Comparison of ENCODE assay signal across 14 cellular contexts in the genomic region with DNA sequence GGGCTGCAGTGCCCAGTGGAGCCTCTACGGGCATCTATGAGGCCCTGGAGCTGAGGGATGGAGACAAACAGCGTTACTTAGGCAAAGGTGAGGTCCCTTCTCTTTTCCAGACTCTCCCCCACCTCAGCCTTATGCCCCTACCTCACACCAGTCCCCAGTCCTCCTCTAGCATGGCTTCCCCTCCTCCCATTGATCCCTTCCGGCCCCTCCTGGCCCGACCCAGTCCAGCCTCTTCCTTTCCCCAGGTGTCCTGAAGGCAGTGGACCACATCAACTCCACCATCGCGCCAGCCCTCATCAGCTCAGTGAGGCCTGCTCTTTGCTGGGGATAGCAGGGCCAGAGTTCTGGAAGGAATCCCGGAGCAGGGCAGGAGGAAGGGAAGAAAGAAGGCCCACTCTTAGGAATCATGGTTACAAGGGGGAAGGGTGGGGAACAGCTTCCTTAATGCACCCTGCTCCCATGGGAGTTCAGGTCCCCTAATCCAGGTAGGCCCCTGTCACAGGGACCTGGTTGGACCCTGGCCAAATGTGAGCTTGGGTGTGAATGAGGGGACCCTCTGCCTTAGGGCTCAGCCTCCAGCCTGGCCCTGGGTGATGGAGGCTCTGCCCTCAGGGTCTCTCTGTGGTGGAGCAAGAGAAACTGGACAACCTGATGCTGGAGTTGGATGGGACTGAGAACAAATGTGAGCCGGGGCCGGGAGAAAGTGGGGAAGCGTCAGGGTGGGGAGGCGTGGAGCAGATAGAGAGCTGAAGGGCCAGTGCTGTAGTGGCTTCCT. TPM values are rescaled to one million over a fixed set of nuclear protein-coding genes. Genes with fewer than 3 reads are reported as not detected.
DNase-seq lines count a peak whose midpoint lies in the region; ATAC-seq, FAIRE-seq and TF ChIP-seq lines count a peak whose summit lies in the region.
"Had no signal": no experiment of that assay in that cellular context is flagged by ENCODE, and none has a peak within 500 bp of the region (broad histone marks: within the 10 kb centered on the region; RNA-seq: fewer than 3 reads in every experiment).

No MANE protein-coding gene starts in this region.

- no peaks in the 10 kb centered on the region for H3K27me3 Mint-ChIP-seq in CD4-positive, alpha-beta T cell
- peaks cover 19% of the 10 kb centered on the region for H3K27me3 Mint-ChIP-seq in neural crest cell (ENCODE audit: low read depth)

- H3K27ac Mint-ChIP-seq in CD4-positive, alpha-beta T cell = peak overlapping the region; percentile 82
- no peak overlapping the region for H3K27ac Mint-ChIP-seq in neural crest cell (ENCODE audit: unreplicated experiment)
- H3K27ac Mint-ChIP-seq: dendritic cell treated with granulocyte-macrophage colony-stimulating factor and Interleukin-4, amounts not matched to agents 40 ng/mL and 50 ng/mL, for 4 days had no signal

- CTCF ChIA-PET in CD4-positive, alpha-beta T cell (lab: Charles Lee) = interaction anchor here (0.8 to 1.5 kb wide), 2 partner anchors 21 to 25 kb away, joined by 3 to 6 read pairs; no protein-coding TSS in a partner anchor
- CTCF ChIA-PET in GM12878 (lab: Yijun Ruan, JAX) = interaction anchor here (0.6 to 1.9 kb wide), 6 partner anchors 9 to 48 kb away, joined by 3 to 7 read pairs (median 4); partner anchors contain the start of gene SPSB2

- POLR2A ChIA-PET in CD4-positive, alpha-beta T cell (lab: Charles Lee) = interaction anchor here (0.7 to 5.4 kb wide), 3 partner anchors 25 to 43 kb away, joined by 3 to 35 read pairs (median 35); partner anchors contain the start of genes C12orf57, RNU7-1 and SPSB2
- POLR2A ChIA-PET in GM12878 (lab: Charles Lee) = interaction anchor here (0.6 to 2.2 kb wide), 4 partner anchors 8 to 43 kb away, joined by 3 to 9 read pairs (median 4); partner anchors contain the start of genes C12orf57, RNU7-1 and SPSB2

- no peak for FAIRE-seq in GM12878 (lab: Jason Lieb, UNC)

- peak overlapping the region; percentile 39; the same call in 1 of the 2 replicates for H3K4me2 ChIP-seq in GM12878 (ENCODE audit: control insufficient read depth, insufficient read depth)

- TF ChIP-seq CTCF in CD4-positive, alpha-beta T cell (IDR thresholded peaks at IDR 0.05) = no peak
- TF ChIP-seq CTCF in GM12878 (IDR thresholded peaks at IDR 0.05 in 2 of 3, conservative IDR thresholded peaks at IDR 0.05 in 1 of 3; ENCODE audit: control insufficient read depth in 2 of 3, extremely low read depth in 1 of 3, insufficient read depth in 1 of 3, low read depth in 3 of 3, low read length in 3 of 3) (no peak), neural crest cell (conservative IDR thresholded peaks at IDR 0.05) (no peak)

- DNase-seq in CD4-positive, alpha-beta T cell = no peak
- DNase-seq in H7 = peak; percentile 12
- DNase-seq in GM12878 (ENCODE audit: low read depth, low spot score) = no peak
- DNase-seq in neural crest cell (ENCODE audit: low read depth, low spot score) = no peak
- no peak for DNase-seq in NCI-H345 (lab: John Stamatoyannopoulos, UW)
- no peak for DNase-seq in cortex of kidney (lab: John Stamatoyannopoulos, UW)
- no peak for DNase-seq in NCI-H1694 treated with DMSO at 0.1 percent for 48 hours (lab: John Stamatoyannopoulos, UW)
- DNase-seq: activated CD4-positive, alpha-beta T cell treated with anti-CD3 and anti-CD28 coated beads for 1 hour; immature natural killer cell; NCI-H2029 treated with DMSO at 0.1 percent for 48 hours had no signal

- TF ChIP-seq RAD21 in GM12878 (IDR thresholded peaks at IDR 0.05; ENCODE audit: insufficient read depth, low read depth, low read length) = no peak

- H3K4me3 ChIP-seq in H7 (ENCODE audit: insufficient read depth, low read depth, low read length) (no peak overlapping the region), GM12878 (no peak overlapping the region)
- H3K4me3 ChIP-seq: right atrium auricular region had no signal

- intact Hi-C loops in CD4-positive, alpha-beta T cell (cut with DNase I, micrococcal nuclease) = no loop called here
- intact Hi-C loops in GM12878 (cut with micrococcal nuclease; ENCODE audit: unreplicated experiment) = no loop called here

- peaks cover 23% of the 10 kb centered on the region for H3K79me2 ChIP-seq in GM12878 (ENCODE audit: control insufficient read depth, insufficient read depth, low read length)

- no peak overlapping the region for H2AFZ ChIP-seq in GM12878 (ENCODE audit: control insufficient read depth, low read depth, low read length)

- no peaks in the 10 kb centered on the region for H3K9me3 Mint-ChIP-seq in CD4-positive, alpha-beta T cell
- H3K9me3 Mint-ChIP-seq in neural crest cell = no peaks in the 10 kb centered on the region
- H3K9me3 Mint-ChIP-seq: dendritic cell treated with granulocyte-macrophage colony-stimulating factor and Interleukin-4, amounts not matched to agents 40 ng/mL and 50 ng/mL, for 4 days; immature natural killer cell had no signal

- RAD21 ChIA-PET in GM12878 (lab: Charles Lee; ENCODE audit: unreplicated experiment) = no interaction called here

- H3K9ac ChIP-seq in GM12878 (ENCODE audit: control insufficient read depth, insufficient read depth, low read length) = no peak overlapping the region; the same call in 1 of the 2 replicates

- no peak for TF ChIP-seq EP300 in GM12878 (IDR thresholded peaks at IDR 0.05; ENCODE audit: borderline replicate concordance in 1 of 2, control insufficient read depth in 1 of 2, low read depth in 2 of 2, low read length in 2 of 2)

- no TSS peak for BruUV-seq in GM12878 (replicated peaks; lab: Mats Ljungman, UMichigan)

- peak overlapping the region; percentile 82 for H3K4me3 Mint-ChIP-seq in CD4-positive, alpha-beta T cell
- H3K4me3 Mint-ChIP-seq in neural crest cell = peak overlapping the region; percentile 65
- H3K4me3 Mint-ChIP-seq: dendritic cell treated with granulocyte-macrophage colony-stimulating factor and Interleukin-4, amounts not matched to agents 40 ng/mL and 50 ng/mL, for 4 days had no signal

- peaks cover 17% of the 10 kb centered on the region for H3K4me1 ChIP-seq in GM12878 (ENCODE audit: control insufficient read depth, insufficient read depth, low read length)

- SMC1A ChIA-PET in GM12878 (lab: Charles Lee; ENCODE audit: uncharacterized antibody, unreplicated experiment) = interaction anchor here (0.8 to 1.3 kb wide), 3 partner anchors 9 to 28 kb away, joined by 3 read pairs; no protein-coding TSS in a partner anchor

- peaks cover 43% of the 10 kb centered on the region for H3K36me3 Mint-ChIP-seq in CD4-positive, alpha-beta T cell (ENCODE audit: low read depth)
- no peaks in the 10 kb centered on the region for H3K36me3 Mint-ChIP-seq in neural crest cell (ENCODE audit: low read depth)

- no peaks in the 10 kb centered on the region for H3K9me3 ChIP-seq in CD4-positive, alpha-beta T cell (ENCODE audit: control insufficient read depth, low read length)
- no peaks in the 10 kb centered on the region for H3K9me3 ChIP-seq in GM12878 (replicated peaks; ENCODE audit: control insufficient read depth, insufficient read depth, low read length)
- H3K9me3 ChIP-seq: right atrium auricular region had no signal

- peaks cover 31% of the 10 kb centered on the region for H3K4me1 Mint-ChIP-seq in CD4-positive, alpha-beta T cell (ENCODE audit: low read depth)
- H3K4me1 Mint-ChIP-seq in neural crest cell = peaks cover 31% of the 10 kb centered on the region

- WGBS in GM12878 (ENCODE audit: insufficient coverage, insufficient replicate concordance, low lambda C conversion rate, missing lambda C conversion rate) = 94% methylated on average over 11 of the region's 11 CpGs

- H3K27me3 ChIP-seq in CD4-positive, alpha-beta T cell (ENCODE audit: control insufficient read depth, insufficient read depth, low read length) = no peaks in the 10 kb centered on the region
- H3K27me3 ChIP-seq in H7 (ENCODE audit: control insufficient read depth, insufficient read depth, low read length) = peaks cover 9% of the 10 kb centered on the region
- no peaks in the 10 kb centered on the region for H3K27me3 ChIP-seq in GM12878 (replicated peaks in 1 of 2; ENCODE audit: control insufficient read depth in 2 of 2, insufficient read depth in 2 of 2, low read length in 1 of 2)
- H3K27me3 ChIP-seq: right atrium auricular region had no signal

- ATAC-seq in CD4-positive, alpha-beta T cell (ENCODE audit: poor library complexity) = no peak
- no peak for ATAC-seq in GM12878

- H3K36me3 ChIP-seq in H7 (replicated peaks; ENCODE audit: control insufficient read depth, insufficient read depth, low read length) (peaks cover 19% of the 10 kb centered on the region), GM12878 (ENCODE audit: control insufficient read depth in 2 of 2, insufficient read depth in 2 of 2, low read length in 1 of 2) (peaks cover 2 to 10% of the 10 kb centered on the region in 2 experiments; a peak in 2 of 4 replicates)

- TF ChIP-seq POLR2A in GM12878 (IDR thresholded peaks at IDR 0.05; ENCODE audit: low read depth, low read length) = no peak

- H4K20me1 ChIP-seq in GM12878 (ENCODE audit: control insufficient read depth, insufficient read depth) = no peaks in the 10 kb centered on the region

- peak overlapping the region; percentile 23 for H3K27ac ChIP-seq in CD4-positive, alpha-beta T cell (ENCODE audit: low read depth, low read length)
- H3K27ac ChIP-seq in GM12878 (ENCODE audit: control insufficient read depth, insufficient read depth) = no peak overlapping the region
- H3K27ac ChIP-seq: right atrium auricular region had no signal

- in situ Hi-C loops in GM12878 (cut with MboI) = no loop called here

RNA-seq across cellular contexts. Expression of gene ENO2, which starts 2.2 kb away (rescaled TPM):
- total RNA-seq in CD4-positive, alpha-beta T cell = 100 to 1,000 TPM in 1 of 2 experiments, 10 to 100 TPM in 1; 85.6 to 103 TPM
- 47.4 and 59.0 TPM in 2 replicates for total RNA-seq in H7 (2014; rRNA removed; shearing (Covaris generic))
- 124 and 142 TPM in 2 replicates for total RNA-seq in GM12878 (2013; cell fraction: nucleolus; rRNA removed)
- 24.8 and 28.0 TPM in 2 replicates for total RNA-seq in GM12878 (2014; rRNA removed)
- 25.3 and 25.8 TPM in 2 replicates for total RNA-seq in GM12878 (2014; rRNA removed; fragmentation: Illumina TruSeq; extraction: Trizol)
- 65.4 and 65.5 TPM in 2 replicates for total RNA-seq in GM12878 (2021)
- polyA plus RNA-seq in GM12878 (2011; ENCODE audit: low read depth) = 159 TPM
- 159 and 196 TPM in 2 replicates for polyA plus RNA-seq in GM12878 (2011; rRNA removed)
- polyA plus RNA-seq in GM12878 (2011; cell fraction: cytosol; rRNA removed) = 187 and 271 TPM in 2 replicates
- 494 and 720 TPM in 2 replicates for polyA plus RNA-seq in GM12878 (2011; cell fraction: nucleus; rRNA removed)
- polyA plus RNA-seq in GM12878 (2012) = 181 and 207 TPM in 2 replicates
- 59.1 and 61.1 TPM in 2 replicates for polyA plus RNA-seq in GM12878 (2014; fragmentation: Illumina TruSeq; extraction: Trizol)
- polyA plus RNA-seq in GM12878 (2014; fragmentation: Nextera tagmentation; extraction: Ambion mirVana) = 10 to 100 TPM; 37.3 to 42.1 TPM
- polyA plus RNA-seq in GM12878 (2014; rRNA removed) = 61.3 and 68.1 TPM in 2 replicates
- 10 to 100 TPM; 39.8 to 44.1 TPM for polyA plus RNA-seq in GM12878 (2016; fragmentation: Nextera tagmentation; extraction: Ambion mirVana)
- 91.5 and 121 TPM in 2 replicates for polyA minus RNA-seq in GM12878 (2011; rRNA and poly(A)+ RNA removed)
- 31.0 and 39.8 TPM in 2 replicates for polyA minus RNA-seq in GM12878 (2011; cell fraction: cytosol; rRNA and poly(A)+ RNA removed)
- 60.9 and 69.0 TPM in 2 replicates for polyA minus RNA-seq in GM12878 (2011; cell fraction: nucleus; rRNA and poly(A)+ RNA removed)
- total RNA-seq in neural crest cell = 67.5 and 68.4 TPM in 2 replicates

RNA-seq across cellular contexts. Expression of gene ATN1, which starts 11.1 kb away (rescaled TPM):
- total RNA-seq in CD4-positive, alpha-beta T cell = 10 to 100 TPM; 28.7 to 29.6 TPM
- total RNA-seq in H7 (2014; rRNA removed; shearing (Covaris generic)) = 11.4 and 13.4 TPM in 2 replicates
- total RNA-seq in GM12878 (2013; cell fraction: nucleolus; rRNA removed) = 26.1 and 27.4 TPM in 2 replicates
- 2.6 and 3.3 TPM in 2 replicates for total RNA-seq in GM12878 (2014; rRNA removed)
- 2.0 and 2.6 TPM in 2 replicates for total RNA-seq in GM12878 (2014; rRNA removed; fragmentation: Illumina TruSeq; extraction: Trizol)
- 38.0 and 44.5 TPM in 2 replicates for total RNA-seq in GM12878 (2021)
- polyA plus RNA-seq in GM12878 (2011; ENCODE audit: low read depth) = 10.7 TPM
- polyA plus RNA-seq in GM12878 (2011; rRNA removed) = 1.4 and 3.9 TPM in 2 replicates
- polyA plus RNA-seq in GM12878 (2011; cell fraction: cytosol; rRNA removed) = 4.6 and 4.8 TPM in 2 replicates
- 53.3 and 76.2 TPM in 2 replicates for polyA plus RNA-seq in GM12878 (2011; cell fraction: nucleus; rRNA removed)
- polyA plus RNA-seq in GM12878 (2012) = 30.2 and 35.7 TPM in 2 replicates
- polyA plus RNA-seq in GM12878 (2014; fragmentation: Illumina TruSeq; extraction: Trizol) = 5.8 and 15.4 TPM in 2 replicates
- polyA plus RNA-seq in GM12878 (2014; fragmentation: Nextera tagmentation; extraction: Ambion mirVana) = under 1 TPM; 0.08 to 0.15 TPM
- polyA plus RNA-seq in GM12878 (2014; rRNA removed) = 19.7 and 28.8 TPM in 2 replicates
- 1 to 10 TPM; 6.1 to 6.2 TPM for polyA plus RNA-seq in GM12878 (2016; fragmentation: Nextera tagmentation; extraction: Ambion mirVana)
- 3.0 and 6.6 TPM in 2 replicates for polyA minus RNA-seq in GM12878 (2011; rRNA and poly(A)+ RNA removed)
- 9.7 and 12.0 TPM in 2 replicates for polyA minus RNA-seq in GM12878 (2011; cell fraction: cytosol; rRNA and poly(A)+ RNA removed)
- 8.9 and 19.5 TPM in 2 replicates for polyA minus RNA-seq in GM12878 (2011; cell fraction: nucleus; rRNA and poly(A)+ RNA removed)
- total RNA-seq in neural crest cell = 118 and 122 TPM in 2 replicates

RNA-seq across cellular contexts. Expression of gene LRRC23, which starts 12.0 kb away (rescaled TPM):
- total RNA-seq in CD4-positive, alpha-beta T cell = 1 to 10 TPM; 3.2 to 4.7 TPM
- 4.6 and 5.7 TPM in 2 replicates for total RNA-seq in H7 (2014; rRNA removed; shearing (Covaris generic))
- total RNA-seq in GM12878 (2013; cell fraction: nucleolus; rRNA removed) = 13.0 and 13.8 TPM in 2 replicates
- total RNA-seq in GM12878 (2014; rRNA removed) = 2.8 and 4.7 TPM in 2 replicates
- 4.0 and 4.3 TPM in 2 replicates for total RNA-seq in GM12878 (2014; rRNA removed; fragmentation: Illumina TruSeq; extraction: Trizol)
- total RNA-seq in GM12878 (2021) = 3.1 and 3.8 TPM in 2 replicates
- 7.8 TPM for polyA plus RNA-seq in GM12878 (2011; ENCODE audit: low read depth)
- polyA plus RNA-seq in GM12878 (2011; rRNA removed) = 5.6 and 6.9 TPM in 2 replicates
- 6.6 and 7.0 TPM in 2 replicates for polyA plus RNA-seq in GM12878 (2011; cell fraction: cytosol; rRNA removed)
- 3.3 and 4.4 TPM in 2 replicates for polyA plus RNA-seq in GM12878 (2011; cell fraction: nucleus; rRNA removed)
- polyA plus RNA-seq in GM12878 (2012) = 7.4 and 7.6 TPM in 2 replicates
- 5.2 and 5.4 TPM in 2 replicates for polyA plus RNA-seq in GM12878 (2014; fragmentation: Illumina TruSeq; extraction: Trizol)
- polyA plus RNA-seq in GM12878 (2014; fragmentation: Nextera tagmentation; extraction: Ambion mirVana) = 1 to 10 TPM; 1.4 to 2.5 TPM
- 3.1 and 3.3 TPM in 2 replicates for polyA plus RNA-seq in GM12878 (2014; rRNA removed)
- 1 to 10 TPM; 3.5 to 5.4 TPM for polyA plus RNA-seq in GM12878 (2016; fragmentation: Nextera tagmentation; extraction: Ambion mirVana)
- 5.8 and 6.2 TPM in 2 replicates for polyA minus RNA-seq in GM12878 (2011; rRNA and poly(A)+ RNA removed)
- polyA minus RNA-seq in GM12878 (2011; cell fraction: cytosol; rRNA and poly(A)+ RNA removed) = 1.0 TPM in 1 of 2 replicates, not detected in the other
- polyA minus RNA-seq in GM12878 (2011; cell fraction: nucleus; rRNA and poly(A)+ RNA removed) = 1.7 TPM in 2 replicates
- total RNA-seq in neural crest cell = 4.8 and 5.2 TPM in 2 replicates

RNA-seq across cellular contexts. Expression of gene RNU7-1, which starts 27.0 kb away (rescaled TPM):
- total RNA-seq in CD4-positive, alpha-beta T cell = not detected
- not detected in 2 replicates for total RNA-seq in H7 (2014; rRNA removed; shearing (Covaris generic))
- total RNA-seq in GM12878 (2013; cell fraction: nucleolus; rRNA removed) = not detected in 2 replicates
- total RNA-seq in GM12878 (2014; rRNA removed) (not detected in 2 replicates), GM12878 (2014; rRNA removed; fragmentation: Illumina TruSeq; extraction: Trizol) (not detected in 2 replicates), GM12878 (2021) (not detected in 2 replicates), neural crest cell (not detected in 2 replicates)
- not detected for polyA plus RNA-seq in GM12878 (2011; ENCODE audit: low read depth)
- polyA plus RNA-seq in GM12878 (2011; rRNA removed) (not detected in 2 replicates), GM12878 (2014; fragmentation: Illumina TruSeq; extraction: Trizol) (not detected in 2 replicates), GM12878 (2014; fragmentation: Nextera tagmentation; extraction: Ambion mirVana) (not detected), GM12878 (2014; rRNA removed) (not detected in 2 replicates), GM12878 (2016; fragmentation: Nextera tagmentation; extraction: Ambion mirVana) (not detected)
- polyA plus RNA-seq in GM12878 (2011; cell fraction: cytosol; rRNA removed) = not detected in 2 replicates
- polyA plus RNA-seq in GM12878 (2011; cell fraction: nucleus; rRNA removed) = not detected in 2 replicates
- polyA plus RNA-seq in GM12878 (2012) = not detected in 2 replicates
- polyA minus RNA-seq in GM12878 (2011; rRNA and poly(A)+ RNA removed) = not detected in 2 replicates
- polyA minus RNA-seq in GM12878 (2011; cell fraction: cytosol; rRNA and poly(A)+ RNA removed) = not detected in 2 replicates
- not detected in 2 replicates for polyA minus RNA-seq in GM12878 (2011; cell fraction: nucleus; rRNA and poly(A)+ RNA removed)
- total RNA-seq: mononuclear cell, right atrium auricular region, temporal lobe had no signal
- polyA plus RNA-seq: immature natural killer cell had no signal

RNA-seq across cellular contexts. Expression of gene C12orf57, which starts 27.2 kb away (rescaled TPM):
- 100 to 1,000 TPM; 305 to 311 TPM for total RNA-seq in CD4-positive, alpha-beta T cell
- 136 and 153 TPM in 2 replicates for total RNA-seq in H7 (2014; rRNA removed; shearing (Covaris generic))
- 34.9 and 36.3 TPM in 2 replicates for total RNA-seq in GM12878 (2013; cell fraction: nucleolus; rRNA removed)
- 223 and 231 TPM in 2 replicates for total RNA-seq in GM12878 (2014; rRNA removed)
- total RNA-seq in GM12878 (2014; rRNA removed; fragmentation: Illumina TruSeq; extraction: Trizol) = 109 and 124 TPM in 2 replicates
- total RNA-seq in GM12878 (2021) = 192 and 194 TPM in 2 replicates
- 177 TPM for polyA plus RNA-seq in GM12878 (2011; ENCODE audit: low read depth)
- 183 and 331 TPM in 2 replicates for polyA plus RNA-seq in GM12878 (2011; rRNA removed)
- 632 and 839 TPM in 2 replicates for polyA plus RNA-seq in GM12878 (2011; cell fraction: cytosol; rRNA removed)
- polyA plus RNA-seq in GM12878 (2011; cell fraction: nucleus; rRNA removed) = 336 and 343 TPM in 2 replicates
- 433 and 438 TPM in 2 replicates for polyA plus RNA-seq in GM12878 (2012)
- polyA plus RNA-seq in GM12878 (2014; fragmentation: Illumina TruSeq; extraction: Trizol) = 8.0 and 64.5 TPM in 2 replicates
- polyA plus RNA-seq in GM12878 (2014; fragmentation: Nextera tagmentation; extraction: Ambion mirVana) = 100 to 1,000 TPM; 138 to 170 TPM
- polyA plus RNA-seq in GM12878 (2014; rRNA removed) = 373 and 377 TPM in 2 replicates
- polyA plus RNA-seq in GM12878 (2016; fragmentation: Nextera tagmentation; extraction: Ambion mirVana) = 100 to 1,000 TPM; 274 to 291 TPM
- 89.4 and 141 TPM in 2 replicates for polyA minus RNA-seq in GM12878 (2011; rRNA and poly(A)+ RNA removed)
- 46.1 and 52.9 TPM in 2 replicates for polyA minus RNA-seq in GM12878 (2011; cell fraction: cytosol; rRNA and poly(A)+ RNA removed)
- 71.7 and 114 TPM in 2 replicates for polyA minus RNA-seq in GM12878 (2011; cell fraction: nucleus; rRNA and poly(A)+ RNA removed)
- 293 and 298 TPM in 2 replicates for total RNA-seq in neural crest cell
